ENCODE assay signal across 10 cellular contexts in genomic region chr17:65558683-65559311, GRCh38. TPM values are rescaled to one million over a fixed set of nuclear protein-coding genes. Genes with fewer than 3 reads are reported as not detected.
DNase-seq lines count a peak whose midpoint lies in the region; ATAC-seq, FAIRE-seq and TF ChIP-seq lines count a peak whose summit lies in the region.
"Had no signal": no experiment of that assay in that cellular context is flagged by ENCODE, and none has a peak within 500 bp of the region (broad histone marks: within the 10 kb centered on the region; RNA-seq: fewer than 3 reads in every experiment).

No MANE protein-coding gene starts in this region.

- 0 out of 2 replicates have a peak, but pooled peaks cover 5% of the 10 kb centered on the region for H4K20me1 ChIP-seq in K562 (replicated peaks; ENCODE audit: control insufficient read depth, insufficient read depth, low read length)

- TF ChIP-seq EP300 in K562 (IDR thresholded peaks at IDR 0.05; ENCODE audit: low read length), result no peak

- no peak for TF ChIP-seq POLR2A in K562 (conservative IDR thresholded peaks at IDR 0.05)

- H3K4me1 ChIP-seq in K562 (replicated peaks in 1 of 2; ENCODE audit: control insufficient read depth in 2 of 2, insufficient read depth in 2 of 2, low read length in 2 of 2), result peaks cover 4 to 19% of the 10 kb centered on the region in 2 experiments; a peak in 4 of 5 replicates
- peaks cover 23 to 24% of the 10 kb centered on the region in 2 donors for H3K4me1 ChIP-seq in naive thymus-derived CD4-positive, alpha-beta T cell (ENCODE audit: control insufficient read depth in 2 of 2, insufficient read depth in 2 of 2, low read length in 2 of 2)

- H3K79me2 ChIP-seq in K562 (ENCODE audit: control insufficient read depth, insufficient read depth, low read length), result no peaks in the 10 kb centered on the region

- peaks cover 10 to 27% (median 21%) of the 10 kb centered on the region in 7 donors for H3K4me1 Mint-ChIP-seq in naive thymus-derived CD4-positive, alpha-beta T cell
- H3K4me1 Mint-ChIP-seq in effector memory CD8-positive, alpha-beta T cell (ENCODE audit: low read depth in 2 of 2), result peaks cover 11 to 24% of the 10 kb centered on the region in 2 donors

- TF ChIP-seq RAD21 in K562 (CRISPR knock-in tag; conservative IDR thresholded peaks at IDR 0.05 in 1 of 2, IDR thresholded peaks at IDR 0.05 in 1 of 2), result no peak

- no peak overlapping the region for H3K4me2 ChIP-seq in K562 (ENCODE audit: insufficient read depth, low read length)

- no peak overlapping the region for H3K27ac ChIP-seq in K562 (ENCODE audit: extremely low read depth, low read depth, low read length)
- no peak overlapping the region for H3K27ac ChIP-seq in naive thymus-derived CD4-positive, alpha-beta T cell (ENCODE audit: low read depth, low read length)

- peaks cover 0 to 4% (median 0%) of the 10 kb centered on the region in 5 donors for H3K36me3 Mint-ChIP-seq in naive thymus-derived CD4-positive, alpha-beta T cell
- H3K36me3 Mint-ChIP-seq in effector memory CD8-positive, alpha-beta T cell (ENCODE audit: insufficient read depth), result peaks cover 16% of the 10 kb centered on the region

- H3K4me3 ChIP-seq in K562, result no peak overlapping the region
- H3K4me3 ChIP-seq in naive thymus-derived CD4-positive, alpha-beta T cell (ENCODE audit: low read length), result peak overlapping the region; percentile 70

- ATAC-seq in K562 (no peak), HG02885 (IDR thresholded peaks at IDR 0.05; ENCODE audit: poor library complexity, unreplicated experiment) (no peak)
- ATAC-seq in naive thymus-derived CD4-positive, alpha-beta T cell, result no peak
- no peak for ATAC-seq in effector memory CD8-positive, alpha-beta T cell (replicated peaks)

- peak; percentile 25 for DNase-seq in stimulated activated CD4-positive, alpha-beta T cell treated with anti-CD3 and anti-CD28 coated beads, Interleukin-4, amount 100 ng/mL, for 1 hour
- no peak for DNase-seq in stimulated activated CD4-positive, alpha-beta T cell treated with anti-CD3 and anti-CD28 coated beads, Interleukin-12 subunit alpha, Interleukin-12 subunit beta, amount 100 ng/mL, for 4 hours
- DNase-seq in K562 (ENCODE audit: extremely low read depth in 1 of 4, low spot score in 3 of 4), result no peak
- peak in 6 of 9 donors; percentile 31 to 54 (median 44) for DNase-seq in naive thymus-derived CD4-positive, alpha-beta T cell
- no peak for DNase-seq in effector memory CD8-positive, alpha-beta T cell
- DNase-seq in cortex of kidney (lab: John Stamatoyannopoulos, UW), result no peak
- no peak for DNase-seq in NCI-H2107 treated with DMSO at 0.1 percent for 48 hours (lab: John Stamatoyannopoulos, UW; ENCODE audit: unreplicated experiment)
- DNase-seq: EL had no signal

- H3K36me3 ChIP-seq in K562 (ENCODE audit: control insufficient read depth, insufficient read depth, low read length), result no peaks in the 10 kb centered on the region
- H3K36me3 ChIP-seq in naive thymus-derived CD4-positive, alpha-beta T cell (ENCODE audit: control insufficient read depth in 2 of 3, insufficient read depth in 3 of 3, low read length in 3 of 3), result peaks cover 0 to 10% (median 0%) of the 10 kb centered on the region in 3 experiments

- peaks cover 5% of the 10 kb centered on the region for H3K9me1 ChIP-seq in K562 (ENCODE audit: control insufficient read depth, insufficient read depth, low read length)

- H2AFZ ChIP-seq in K562 (ENCODE audit: low read depth, low read length), result no peak overlapping the region

- CTCF ChIA-PET in K562 (lab: Yijun Ruan, JAX; ENCODE audit: low intra/inter-chr PET ratio), result no interaction called here
- CTCF ChIA-PET in naive thymus-derived CD4-positive, alpha-beta T cell (lab: Charles Lee), result interaction anchor here (0.5 to 1.3 kb wide), 3 partner anchors 8 to 239 kb away, joined by 3 to 7 read pairs (median 5); no protein-coding TSS in a partner anchor

- H3K9ac ChIP-seq in K562 (ENCODE audit: insufficient read depth in 1 of 2, low read depth in 2 of 2, low read length in 2 of 2), result no peak overlapping the region

- peaks cover 0 to 16% (median 0%) of the 10 kb centered on the region in 5 donors for H3K27me3 Mint-ChIP-seq in naive thymus-derived CD4-positive, alpha-beta T cell
- peaks cover 7 to 9% of the 10 kb centered on the region in 2 donors for H3K27me3 Mint-ChIP-seq in effector memory CD8-positive, alpha-beta T cell

- 27% methylated on average over 6 of the region's 22 CpGs for WGBS in K562 (ENCODE audit: insufficient coverage, low coverage, missing lambda C conversion rate)

- no peak for FAIRE-seq in K562 (lab: Jason Lieb, UNC)
- FAIRE-seq: islet of Langerhans had no signal

- H3K9me3 ChIP-seq in K562 (replicated peaks; ENCODE audit: control insufficient read depth, insufficient read depth, low read depth, low read length), result no peaks in the 10 kb centered on the region
- H3K9me3 ChIP-seq in naive thymus-derived CD4-positive, alpha-beta T cell (ENCODE audit: control insufficient read depth in 2 of 3, low read length in 3 of 3), result no peaks in the 10 kb centered on the region

- in situ Hi-C loops in K562 (cut with MboI), result no loop called here

- BruUV-seq in K562 (replicated peaks; lab: Mats Ljungman, UMichigan), result TSS peak; percentile 37

- intact Hi-C loops in K562 (cut with micrococcal nuclease), result no loop called here
- intact Hi-C loops in naive thymus-derived CD4-positive, alpha-beta T cell (cut with micrococcal nuclease), result loop anchor here in 1 of 2 donors (5.0 to 10.0 kb wide), 2 partner anchors 116 to 581 kb away; no protein-coding TSS in a partner anchor

- H3K9me3 Mint-ChIP-seq in naive thymus-derived CD4-positive, alpha-beta T cell, result no peaks in the 10 kb centered on the region
- H3K9me3 Mint-ChIP-seq in effector memory CD8-positive, alpha-beta T cell, result no peaks in the 10 kb centered on the region

- peak overlapping the region in 1 of 10 donors; percentile 84 for H3K4me3 Mint-ChIP-seq in naive thymus-derived CD4-positive, alpha-beta T cell
- H3K4me3 Mint-ChIP-seq in effector memory CD8-positive, alpha-beta T cell, result peak overlapping the region in 1 of 2 donors; percentile 83

- H3K27me3 ChIP-seq in K562 (ENCODE audit: control insufficient read depth in 2 of 2, insufficient read depth in 2 of 2, low read length in 2 of 2), result no peaks in the 10 kb centered on the region; a peak in 1 of 5 replicates
- H3K27me3 ChIP-seq in naive thymus-derived CD4-positive, alpha-beta T cell (ENCODE audit: control insufficient read depth in 2 of 2, insufficient read depth in 2 of 2, low read length in 2 of 2), result no peaks in the 10 kb centered on the region

- TF ChIP-seq CTCF in K562 (IDR thresholded peaks at IDR 0.05 in 2 of 3, conservative IDR thresholded peaks at IDR 0.05 in 1 of 3; ENCODE audit: insufficient read depth in 2 of 3, low read depth in 1 of 3, low read length in 3 of 3), result no peak

- POLR2A ChIA-PET in K562 (lab: Yijun Ruan, JAX), result no interaction called here
- POLR2A ChIA-PET in naive thymus-derived CD4-positive, alpha-beta T cell (lab: Charles Lee), result interaction anchor here (0.7 to 2.6 kb wide), 8 partner anchors 8 to 184 kb away, joined by 3 to 10 read pairs (median 4); no protein-coding TSS in a partner anchor

- peak overlapping the region in 6 of 9 donors; percentile 4 to 95 (median 92) for H3K27ac Mint-ChIP-seq in naive thymus-derived CD4-positive, alpha-beta T cell
- peak overlapping the region in 1 of 2 donors; percentile 67 for H3K27ac Mint-ChIP-seq in effector memory CD8-positive, alpha-beta T cell

TF ChIP-seq in K562, 482 proteins besides CTCF, POLR2A, EP300 and RAD21 (continues in another document):
- TF ChIP-seq ETS1 (conservative IDR thresholded peaks at IDR 0.05; ENCODE audit: control insufficient read depth, low read depth, low read length) (no peak), BRF1 (IDR thresholded peaks at IDR 0.05; ENCODE audit: borderline replicate concordance, extremely low read depth, insufficient read length) (no peak), JUND (IDR thresholded peaks at IDR 0.05; ENCODE audit: borderline replicate concordance, low read depth, low read length) (no peak), JUND (tag; IDR thresholded peaks at IDR 0.05; ENCODE audit: borderline replicate concordance, low read depth, low read length) (no peak)

RNA-seq across cellular contexts. Expression of gene AXIN2, which starts 2.7 kb away (rescaled TPM):
- total RNA-seq in K562 (2011; cell fraction: chromatin; rRNA removed; ENCODE audit: low replicate concordance), result 6.0 and 8.2 TPM in 2 replicates
- 5.2 and 5.7 TPM in 2 replicates for total RNA-seq in K562 (2011; cell fraction: nucleolus; rRNA removed)
- 2.6 and 3.2 TPM in 2 replicates for total RNA-seq in K562 (2011; cell fraction: nucleoplasm; rRNA removed)
- 2.3 and 3.3 TPM in 2 replicates for total RNA-seq in K562 (2014; rRNA removed)
- 1.1 and 1.5 TPM in 2 replicates for total RNA-seq in K562 (2014; rRNA removed; fragmentation: Illumina TruSeq; extraction: Trizol)
- 1.4 and 1.8 TPM in 2 replicates for total RNA-seq in K562 (2015; rRNA removed; fragmentation: Illumina TruSeq; extraction: Trizol)
- total RNA-seq in K562 (2021), result 2.4 and 2.8 TPM in 2 replicates
- 0.54 and 1.1 TPM in 2 replicates for polyA plus RNA-seq in K562 (2011; rRNA removed)
- polyA plus RNA-seq in K562 (2011; cell fraction: cytosol; rRNA removed), result 0.32 and 1.3 TPM in 2 replicates
- polyA plus RNA-seq in K562 (2011; cell fraction: nucleus; rRNA removed), result 1.2 and 4.5 TPM in 2 replicates
- 1.3 and 1.4 TPM in 2 replicates for polyA plus RNA-seq in K562 (2012)
- polyA plus RNA-seq in K562 (2014; fragmentation: Illumina TruSeq; extraction: Trizol), result 1.2 and 1.7 TPM in 2 replicates
- under 1 TPM; 0.21 to 0.31 TPM for polyA plus RNA-seq in K562 (2014; fragmentation: Nextera tagmentation; extraction: Ambion mirVana)
- 1.2 and 1.6 TPM in 2 replicates for polyA plus RNA-seq in K562 (2014; rRNA removed)
- polyA minus RNA-seq in K562 (2011; rRNA and poly(A)+ RNA removed), result 1.5 and 1.9 TPM in 2 replicates
- 0.57 TPM in 1 of 2 replicates, not detected in the other for polyA minus RNA-seq in K562 (2011; cell fraction: cytosol; rRNA and poly(A)+ RNA removed)
- polyA minus RNA-seq in K562 (2011; cell fraction: nucleus; rRNA and poly(A)+ RNA removed), result 2.2 and 3.9 TPM in 2 replicates
- 10 to 100 TPM in 4 of 5 experiments, 1 to 10 TPM in 1; 7.4 to 63.4 (median 39.5) TPM for total RNA-seq in naive thymus-derived CD4-positive, alpha-beta T cell
- polyA plus RNA-seq in naive thymus-derived CD4-positive, alpha-beta T cell, result 10 to 100 TPM; 10.5 to 16.2 TPM

Comparison
In these comparisons a context has a peak if more than half of its experiments do, and no peak if none do; other contexts are left out.
1. DNase-seq: peak in stimulated activated CD4-positive, alpha-beta T cell treated with anti-CD3 and anti-CD28 coated beads, Interleukin-4, amount 100 ng/mL, for 1 hour (single experiment) and naive thymus-derived CD4-positive, alpha-beta T cell (6 of 9); none in stimulated activated CD4-positive, alpha-beta T cell treated with anti-CD3 and anti-CD28 coated beads, Interleukin-12 subunit alpha, Interleukin-12 subunit beta, amount 100 ng/mL, for 4 hours (single experiment), K562 (0 of 4), effector memory CD8-positive, alpha-beta T cell (0 of 3), cortex of kidney (single experiment) and NCI-H2107 treated with DMSO at 0.1 percent for 48 hours (single experiment).